8 cellular contexts compared by ENCODE assay signal in genomic region chr14:75050852-75051555, GRCh38. TPM values are rescaled to one million over a fixed set of nuclear protein-coding genes. Genes with fewer than 3 reads are reported as not detected.
DNase-seq lines count a peak whose midpoint lies in the region; ATAC-seq, FAIRE-seq and TF ChIP-seq lines count a peak whose summit lies in the region.

Gene MLH3 (minus strand): TSS chr14:75051467. CDS start chr14:75049655, 1,812 bp downstream.

- 4% methylated on average over 32 of the region's 59 CpGs for WGBS in mammary epithelial cell (ENCODE audit: low coverage, missing lambda C conversion rate)
- WGBS in small intestine, 3 donors = 1% methylated on average over 48 to 59 of the region's 59 CpGs

- H3K9ac ChIP-seq in mammary epithelial cell (ENCODE audit: insufficient read depth, low read length) = peak within 1 kb of the TSS; percentile 64

- H3K9me3 ChIP-seq in mammary epithelial cell (replicated peaks; ENCODE audit: insufficient read depth, low read length) (no peaks in the 10 kb centered on the region), small intestine (ENCODE audit: control insufficient read depth, low read depth) (no peaks in the 10 kb centered on the region)

- H3K4me1 ChIP-seq in mammary epithelial cell (ENCODE audit: insufficient read depth, low read length) = peaks cover 23% of the 10 kb centered on the region
- peaks cover 2 to 6% of the 10 kb centered on the region in 2 donors for H3K4me1 ChIP-seq in small intestine (ENCODE audit: control insufficient read depth in 2 of 2, insufficient read depth in 1 of 2, low read depth in 1 of 2, low read length in 1 of 2)

- no TSS peak for BruUV-seq in mammary epithelial cell (replicated peaks; lab: Mats Ljungman, UMichigan)

- H3K36me3 Mint-ChIP-seq in WTC11 = peaks cover 8% of the 10 kb centered on the region

- in situ Hi-C loops in mammary epithelial cell (cut with MboI; ENCODE audit: low sequenced_read_pairs in 2 of 2) = no loop called here

- TF ChIP-seq CTCF in WTC11 (IDR thresholded peaks at IDR 0.05) (no peak), mammary epithelial cell (conservative IDR thresholded peaks at IDR 0.05 in 1 of 2, IDR thresholded peaks at IDR 0.05 in 1 of 2; ENCODE audit: extremely low read depth in 1 of 2, insufficient read depth in 1 of 2, low read depth in 1 of 2, low read length in 2 of 2) (no peak)

- dilution Hi-C loops in mammary epithelial cell (cut with HindIII; ENCODE audit: low sequenced_read_pairs) = no loop called here

- intact Hi-C loops in mammary epithelial cell (cut with micrococcal nuclease) = no loop called here

- H3K36me3 ChIP-seq in mammary epithelial cell (ENCODE audit: insufficient read depth, low read length) (no peaks in the 10 kb centered on the region), small intestine (ENCODE audit: control insufficient read depth in 2 of 2, insufficient read depth in 2 of 2, low read length in 2 of 2) (no peaks in the 10 kb centered on the region)

- peak; percentile 81 for DNase-seq in GM18507 (ENCODE audit: extremely low spot score, insufficient read length, low read depth)
- DNase-seq in NCI-H2196 (lab: John Stamatoyannopoulos, UW; ENCODE audit: unreplicated experiment) = peak; percentile 98
- peak; percentile 90 for DNase-seq in WTC11 (ENCODE audit: low spot score)
- DNase-seq in mammary epithelial cell = peak; percentile 67
- peak; percentile 97 for DNase-seq in iPS-NIHi11 (ENCODE audit: low spot score)
- peak; percentile 93 for DNase-seq in small intestine
- no peak for DNase-seq in GOT3 (lab: John Stamatoyannopoulos, UW)

- no peaks in the 10 kb centered on the region for H4K20me1 ChIP-seq in mammary epithelial cell (ENCODE audit: insufficient read depth, low read length)

- H3K4me2 ChIP-seq in mammary epithelial cell (ENCODE audit: insufficient read depth, low read depth, low read length) = peak within 1 kb of the TSS; percentile 94

- POLR2A ChIA-PET in WTC11 (lab: Charles Lee) = no interaction called here

- H3K4me3 Mint-ChIP-seq in WTC11 = peak within 1 kb of the TSS; percentile 78

- peak; percentile 67 for ATAC-seq in HG03097 (IDR thresholded peaks at IDR 0.05; ENCODE audit: low FRiP score, unreplicated experiment)
- peak; percentile 92 for ATAC-seq in WTC11

- peak within 1 kb of the TSS; percentile 87 for H3K27ac Mint-ChIP-seq in WTC11

- no peaks in the 10 kb centered on the region for H3K27me3 ChIP-seq in mammary epithelial cell (ENCODE audit: insufficient read depth, low read length)
- no peaks in the 10 kb centered on the region for H3K27me3 ChIP-seq in small intestine (ENCODE audit: control insufficient read depth in 2 of 2, insufficient read depth in 2 of 2, low read length in 2 of 2)

- no peaks in the 10 kb centered on the region for H3K9me3 Mint-ChIP-seq in WTC11

- no peaks in the 10 kb centered on the region for H3K27me3 Mint-ChIP-seq in WTC11 (ENCODE audit: low read depth)

- peaks cover 11% of the 10 kb centered on the region for H3K79me2 ChIP-seq in mammary epithelial cell (ENCODE audit: insufficient read depth, low read length)

- H3K4me3 ChIP-seq in mammary epithelial cell (replicated peaks in 1 of 3; ENCODE audit: insufficient read depth in 1 of 3, low read depth in 2 of 3, low read length in 3 of 3) = peak within 1 kb of the TSS; percentile 52 to 54 (median 53)
- H3K4me3 ChIP-seq in small intestine (ENCODE audit: low read depth in 1 of 2, low read length in 2 of 2) = peak within 1 kb of the TSS; percentile 63 to 67

- H3K27ac ChIP-seq in mammary epithelial cell (ENCODE audit: insufficient read depth, low read depth, low read length) (peak within 1 kb of the TSS; percentile 60), small intestine (ENCODE audit: low read depth in 1 of 2, low read length in 1 of 2) (peak within 1 kb of the TSS; percentile 82 to 95)

- CTCF ChIA-PET in WTC11 (lab: Charles Lee) = interaction anchor here (0.9 to 1.1 kb wide), 5 partner anchors 13 to 190 kb away, joined by 3 to 5 read pairs (median 3); partner anchors contain the start of gene ACYP1
- CTCF ChIA-PET in mammary epithelial cell (lab: Charles Lee; ENCODE audit: low non-redundant PET) = no interaction called here

- peak within 1 kb of the TSS; percentile 93 for H2AFZ ChIP-seq in mammary epithelial cell (ENCODE audit: low read depth, low read length)

- peaks cover 8% of the 10 kb centered on the region; the same call in 1 of the 2 replicates for H3K4me1 Mint-ChIP-seq in WTC11

- peak; percentile 87 for FAIRE-seq in GM18507 (lab: Jason Lieb, UNC)
- no peak for FAIRE-seq in small intestine (lab: Jason Lieb, UNC)

TF ChIP-seq in WTC11, 78 proteins besides CTCF, POLR2A, EP300 and RAD21 (continues in another document):
- TF ChIP-seq FOXJ3 (CRISPR knock-in tag; IDR thresholded peaks at IDR 0.05; ENCODE audit: borderline replicate concordance) = no peak
- no peak for TF ChIP-seq FOXK1 (CRISPR knock-in tag; IDR thresholded peaks at IDR 0.05)
- TF ChIP-seq PREB (CRISPR knock-in tag; IDR thresholded peaks at IDR 0.05; ENCODE audit: borderline replicate concordance) = no peak
- TF ChIP-seq MLX (CRISPR knock-in tag; IDR thresholded peaks at IDR 0.05) = no peak
- TF ChIP-seq EMX1 (CRISPR knock-in tag; IDR thresholded peaks at IDR 0.05) = no peak
- no peak for TF ChIP-seq TP53 (CRISPR knock-in tag; IDR thresholded peaks at IDR 0.05)
- no peak for TF ChIP-seq GABPB1 (CRISPR knock-in tag; IDR thresholded peaks at IDR 0.05)
- TF ChIP-seq ZNF671 (CRISPR knock-in tag; IDR thresholded peaks at IDR 0.05) = no peak
- TF ChIP-seq CDX4 (CRISPR knock-in tag; IDR thresholded peaks at IDR 0.05; ENCODE audit: borderline replicate concordance) = no peak
- no peak for TF ChIP-seq OVOL2 (CRISPR knock-in tag; IDR thresholded peaks at IDR 0.05; ENCODE audit: borderline replicate concordance)
- TF ChIP-seq ZBTB43 (CRISPR knock-in tag; IDR thresholded peaks at IDR 0.05) = no peak
- TF ChIP-seq ZNF138 (CRISPR knock-in tag; conservative IDR thresholded peaks at IDR 0.05) = no peak
- TF ChIP-seq NFE2L1 (CRISPR knock-in tag; IDR thresholded peaks at IDR 0.05) = no peak; the same call in 1 of the 2 replicates
- TF ChIP-seq ATF2 (CRISPR knock-in tag; IDR thresholded peaks at IDR 0.05; ENCODE audit: borderline replicate concordance, low read depth) = no peak
- TF ChIP-seq SP1 (CRISPR knock-in tag; conservative IDR thresholded peaks at IDR 0.05) = no peak; the same call in 1 of the 2 replicates
- peak; percentile 43; the same call in 1 of the 2 replicates for TF ChIP-seq RELA (CRISPR knock-in tag; IDR thresholded peaks at IDR 0.05; ENCODE audit: borderline replicate concordance)

RNA-seq across cellular contexts. Expression of gene MLH3, which starts in this region (rescaled TPM):
- total RNA-seq in WTC11 (2021) (16.7 to 18.3 TPM (median 18.2 TPM) in 3 replicates), mammary epithelial cell (10 to 100 TPM; 11.9 to 15.8 TPM)
- polyA plus RNA-seq in mammary epithelial cell (5.5 TPM), small intestine (10 to 100 TPM; 13.9 to 21.2 (median 14.1) TPM)
- 20.7 TPM for polyA minus RNA-seq in mammary epithelial cell
